In genomic region chr1:205013683-205014367, GRCh38 we compare ENCODE assay signal across 12 cellular contexts. TPM values are rescaled to one million over a fixed set of nuclear protein-coding genes. Genes with fewer than 3 reads are reported as not detected.
DNase-seq lines count a peak whose midpoint lies in the region; ATAC-seq and TF ChIP-seq lines count a peak whose summit lies in the region.
"Had no signal": no experiment of that assay in that cellular context is flagged by ENCODE, and none has a peak within 500 bp of the region (broad histone marks: within the 10 kb centered on the region; RNA-seq: fewer than 3 reads in every experiment).

No MANE protein-coding gene starts in this region.

- DNase-seq in IMR-90 (no peak), SJCRH30 (peak; percentile 30 to 58), head of caudate nucleus (peak in 39 of 42 donors; percentile 38 to 81 (median 61)), stomach (peak; percentile 43)
- DNase-seq in activated CD4-positive, alpha-beta T cell treated with anti-CD3 and anti-CD28 coated beads for 4 hours, result no peak
- no peak for DNase-seq in effector memory CD8-positive, alpha-beta T cell
- DNase-seq in NK-92 treated with Interleukin-12 subunit alpha and Interleukin-12 subunit beta, amount 100 ng/mL, for 24 hours (lab: John Stamatoyannopoulos, UW), result no peak
- DNase-seq: T-helper 17 cell had no signal

- no peak overlapping the region for H3K4me3 ChIP-seq in IMR-90 (ENCODE audit: insufficient read depth, low read depth, low read length)
- H3K4me3 ChIP-seq in SJCRH30, result no peak overlapping the region
- H3K4me3 ChIP-seq in stomach, result no peak overlapping the region
- H3K4me3 ChIP-seq: coronary artery, thoracic aorta had no signal

- H3K27ac Mint-ChIP-seq in effector memory CD8-positive, alpha-beta T cell, result no peak overlapping the region
- H3K27ac Mint-ChIP-seq: T-helper 17 cell had no signal

- H2AK9ac ChIP-seq in IMR-90 (replicated peaks; ENCODE audit: low read depth, low read length, poor library complexity), result no peak overlapping the region

- 0% methylated on average over 1 of the region's 6 CpGs; no CpG with 5 or more reads in 1 of the 2 experiments for WGBS in IMR-90 (ENCODE audit: extremely low coverage in 2 of 2, insufficient read length in 1 of 2), 2 experiments
- WGBS in stomach, 5 donors, result 36 to 38% (median 36%) methylated on average over 5 to 6 of the region's 6 CpGs

- H3K18ac ChIP-seq in IMR-90 (ENCODE audit: low read depth, low read length), result no peak overlapping the region

- H2BK120ac ChIP-seq in IMR-90 (ENCODE audit: low read depth, low read length), result no peak overlapping the region

- no peaks in the 10 kb centered on the region for H3K4me1 Mint-ChIP-seq in effector memory CD8-positive, alpha-beta T cell (ENCODE audit: low read depth in 2 of 2)

- no peak overlapping the region for H3K23ac ChIP-seq in IMR-90 (ENCODE audit: low read depth, low read length)

- H3K27me3 ChIP-seq in IMR-90 (ENCODE audit: control insufficient read depth, insufficient read depth, low read length) (peaks cover 47% of the 10 kb centered on the region), SJCRH30 (no peaks in the 10 kb centered on the region), stomach (no peaks in the 10 kb centered on the region)

- H3K27me3 Mint-ChIP-seq in effector memory CD8-positive, alpha-beta T cell, result peaks cover 30 to 64% of the 10 kb centered on the region in 2 donors

- H3K36me3 Mint-ChIP-seq in effector memory CD8-positive, alpha-beta T cell (ENCODE audit: insufficient read depth), result no peaks in the 10 kb centered on the region

- no peak overlapping the region for H4K5ac ChIP-seq in IMR-90 (ENCODE audit: low read depth, low read length)

- H3K9me3 Mint-ChIP-seq in effector memory CD8-positive, alpha-beta T cell, result no peaks in the 10 kb centered on the region
- H3K9me3 Mint-ChIP-seq: neural crest cell had no signal

- no peak for TF ChIP-seq POLR2A in IMR-90 (IDR thresholded peaks at IDR 0.05; ENCODE audit: low read depth, low read length)
- no peak for TF ChIP-seq POLR2A in stomach (IDR thresholded peaks at IDR 0.05)

- H3K9ac ChIP-seq in IMR-90 (ENCODE audit: low read depth, low read length), result no peak overlapping the region

- no peak overlapping the region for H3K27ac ChIP-seq in IMR-90 (ENCODE audit: insufficient read depth, low read length)
- no peak overlapping the region for H3K27ac ChIP-seq in SJCRH30
- H3K27ac ChIP-seq in stomach, result no peak overlapping the region
- H3K27ac ChIP-seq: coronary artery, thoracic aorta had no signal

- no peak for TF ChIP-seq CTCF in IMR-90 (conservative IDR thresholded peaks at IDR 0.05; ENCODE audit: low read depth, low read length)
- TF ChIP-seq CTCF in stomach (IDR thresholded peaks at IDR 0.05), result no peak

- no peak overlapping the region for H4K8ac ChIP-seq in IMR-90 (ENCODE audit: low read depth in 2 of 2, low read length in 2 of 2)

- in situ Hi-C loops in IMR-90 (cut with MboI; ENCODE audit: low sequenced_read_pairs), result no loop called here

- H3K9me1 ChIP-seq in IMR-90 (ENCODE audit: insufficient read depth, low read length), result no peaks in the 10 kb centered on the region

- CTCF ChIA-PET in IMR-90 (lab: Yijun Ruan, JAX), result no interaction called here

- intact Hi-C loops in IMR-90 (cut with micrococcal nuclease), result no loop called here
- intact Hi-C loops in head of caudate nucleus (cut with DNase I), result no loop called here
- intact Hi-C loops in stomach (cut with DNase I; ENCODE audit: low total_unique reads), result no loop called here

- no peak overlapping the region for H3K4ac ChIP-seq in IMR-90 (ENCODE audit: low read depth, low read length)

- no peak overlapping the region for H4K91ac ChIP-seq in IMR-90 (ENCODE audit: insufficient read depth, low read depth, low read length)

- H3K4me2 ChIP-seq in IMR-90 (ENCODE audit: low read depth, low read length), result no peak overlapping the region

- no peak overlapping the region for H2BK5ac ChIP-seq in IMR-90 (ENCODE audit: low read depth, low read length, poor library complexity, severe bottlenecking)

- BruUV-seq in IMR-90 (replicated peaks; lab: Mats Ljungman, UMichigan), result no TSS peak

- no peak overlapping the region for H2BK15ac ChIP-seq in IMR-90 (ENCODE audit: low read depth, low read length)

- no peaks in the 10 kb centered on the region for H3K79me1 ChIP-seq in IMR-90 (ENCODE audit: low read depth in 1 of 2, low read length in 2 of 2)

- ATAC-seq in IMR-90 (ENCODE audit: low read depth) (peak; percentile 46; the same call in 1 of the 2 replicates), HG02970 (IDR thresholded peaks at IDR 0.05; ENCODE audit: low FRiP score, unreplicated experiment) (no peak)
- ATAC-seq in effector memory CD8-positive, alpha-beta T cell (replicated peaks), result no peak
- ATAC-seq: T-helper 17 cell had no signal

- TF ChIP-seq EP300 in stomach (IDR thresholded peaks at IDR 0.05), result no peak

- H3K4me3 Mint-ChIP-seq in effector memory CD8-positive, alpha-beta T cell, result no peak overlapping the region
- H3K4me3 Mint-ChIP-seq: neural crest cell, T-helper 17 cell had no signal

- POLR2A ChIA-PET in IMR-90 (lab: Charles Lee; ENCODE audit: unreplicated experiment), result no interaction called here

- H4K20me1 ChIP-seq in IMR-90 (ENCODE audit: insufficient read depth, low read length), result no peaks in the 10 kb centered on the region

- H3K4me1 ChIP-seq in IMR-90 (ENCODE audit: control insufficient read depth, insufficient read depth, low read length) (no peaks in the 10 kb centered on the region), SJCRH30 (peaks cover 3% of the 10 kb centered on the region; the same call in 1 of the 2 replicates), stomach (peaks cover 0 to 15% (median 11%) of the 10 kb centered on the region in 4 donors)

- no peak overlapping the region for H2BK20ac ChIP-seq in IMR-90 (ENCODE audit: low read depth, low read length)

- no peaks in the 10 kb centered on the region for H3K9me3 ChIP-seq in IMR-90 (ENCODE audit: control insufficient read depth, insufficient read depth, low read length)
- no peaks in the 10 kb centered on the region for H3K9me3 ChIP-seq in SJCRH30 (replicated peaks)
- no peaks in the 10 kb centered on the region for H3K9me3 ChIP-seq in stomach
- H3K9me3 ChIP-seq: thoracic aorta had no signal

- no peak overlapping the region for H3K14ac ChIP-seq in IMR-90 (replicated peaks; ENCODE audit: low read depth, low read length)

- H2AFZ ChIP-seq in IMR-90 (replicated peaks; ENCODE audit: low read length, poor library complexity), result peak overlapping the region; percentile 44

- no peak overlapping the region for H2AK5ac ChIP-seq in IMR-90 (ENCODE audit: low read depth, low read length)

- no peak overlapping the region for H3K56ac ChIP-seq in IMR-90 (ENCODE audit: extremely low read depth, insufficient read depth, low read length)

- H3K36me3 ChIP-seq in IMR-90 (ENCODE audit: control insufficient read depth, insufficient read depth, low read length) (no peaks in the 10 kb centered on the region), SJCRH30 (no peaks in the 10 kb centered on the region), stomach (peaks cover 0 to 12% (median 2%) of the 10 kb centered on the region in 4 donors)
- H3K36me3 ChIP-seq: thoracic aorta had no signal

- dilution Hi-C loops in IMR-90 (cut with HindIII; ENCODE audit: low sequenced_read_pairs, unreplicated experiment), result no loop called here

- TF ChIP-seq RAD21 in IMR-90 (IDR thresholded peaks at IDR 0.05; ENCODE audit: low read length), result no peak

TF ChIP-seq in IMR-90, 13 proteins besides CTCF, POLR2A, EP300 and RAD21:
- no peak for TF ChIP-seq FOS (IDR thresholded peaks at IDR 0.05; ENCODE audit: low read depth, low read length)
- TF ChIP-seq MAFK (IDR thresholded peaks at IDR 0.05; ENCODE audit: low read depth, low read length), result no peak
- no peak for TF ChIP-seq USF2 (IDR thresholded peaks at IDR 0.05; ENCODE audit: low read depth, low read length)
- no peak for TF ChIP-seq NFE2L2 (IDR thresholded peaks at IDR 0.05; ENCODE audit: low read depth, low read length)

RNA-seq across cellular contexts. Expression of gene CNTN2, which starts 29.2 kb away (rescaled TPM):
- 0.28 TPM in 1 of 2 replicates, not detected in the other for total RNA-seq in IMR-90 (2012; rRNA removed)
- not detected in 2 replicates for polyA plus RNA-seq in IMR-90 (2012; rRNA removed)
- not detected in 2 replicates for polyA plus RNA-seq in IMR-90 (2012; cell fraction: cytosol; rRNA removed)
- polyA plus RNA-seq in IMR-90 (2012; cell fraction: nucleus; rRNA removed; ENCODE audit: low replicate concordance), result 0.03 and 0.18 TPM in 2 replicates
- 0.08 and 0.36 TPM in 2 replicates for total RNA-seq in SJCRH30 (2014; rRNA removed; shearing (Covaris generic))
- total RNA-seq in stomach, result 1 to 10 TPM in 2 of 5 donors, under 1 TPM in 1, not detected in 2; 0.58 to 2.2 (median 1.3) TPM
- under 1 TPM in 2 of 3 donors, not detected in 1; 0.12 to 0.20 TPM for polyA plus RNA-seq in stomach
- total RNA-seq: T-helper 17 cell had no signal

Comparison
In these comparisons a context has a peak if more than half of its experiments do, and no peak if none do; other contexts are left out.
1. DNase-seq: peak in SJCRH30 (2 of 2), head of caudate nucleus (39 of 42) and stomach (single experiment); none in IMR-90 (single experiment), activated CD4-positive, alpha-beta T cell treated with anti-CD3 and anti-CD28 coated beads for 4 hours (0 of 2), effector memory CD8-positive, alpha-beta T cell (0 of 3) and NK-92 treated with Interleukin-12 subunit alpha and Interleukin-12 subunit beta, amount 100 ng/mL, for 24 hours (single experiment).